22 cellular contexts compared by ENCODE assay signal in the genomic region with DNA sequence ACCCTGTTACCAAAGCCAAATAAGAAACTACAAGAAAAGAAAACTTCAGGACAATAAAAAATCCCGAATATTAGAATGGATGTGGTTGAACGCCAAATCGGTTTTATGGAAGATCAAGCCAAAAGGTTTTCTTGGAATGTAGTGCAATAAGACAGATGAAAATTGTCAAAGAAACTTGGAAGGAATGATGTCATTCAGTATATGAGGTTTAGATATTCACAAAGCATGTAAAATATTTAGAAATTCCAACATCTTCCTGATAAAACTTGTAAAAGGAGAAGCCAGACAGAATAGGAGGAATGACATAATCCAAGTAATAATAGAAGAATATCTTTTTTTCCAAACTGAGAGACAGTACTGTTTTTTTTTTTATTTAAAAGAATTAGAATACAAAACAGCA.
"Had no signal": no experiment of that assay in that cellular context is flagged by ENCODE, and none has a peak within 500 bp of the region (broad histone marks: within the 10 kb centered on the region; RNA-seq: fewer than 3 reads in every experiment).

No MANE protein-coding gene starts in this region.

- H3K4me3 ChIP-seq: coronary artery, dorsolateral prefrontal cortex, esophagus muscularis mucosa, gastrocnemius medialis, heart right ventricle, left lung, lower lobe of right lung, mucosa of descending colon had no signal

- DNase-seq: dermis blood vessel endothelial cell; dorsolateral prefrontal cortex; effector CD4-positive, alpha-beta T cell; effector memory CD4-positive, alpha-beta T cell; foreskin fibroblast; foreskin melanocyte; gastrocnemius medialis; glutamatergic neuron; head of caudate nucleus; heart right ventricle; hippocampal formation; left cardiac atrium; left lung; left ventricle myocardium superior; lower lobe of right lung; mesenchymal stem cell; mucosa of descending colon had no signal

- FAIRE-seq: colon, endothelial cell of umbilical vein, keratinocyte had no signal
